24 cellular contexts compared by ENCODE assay signal in the genomic region with DNA sequence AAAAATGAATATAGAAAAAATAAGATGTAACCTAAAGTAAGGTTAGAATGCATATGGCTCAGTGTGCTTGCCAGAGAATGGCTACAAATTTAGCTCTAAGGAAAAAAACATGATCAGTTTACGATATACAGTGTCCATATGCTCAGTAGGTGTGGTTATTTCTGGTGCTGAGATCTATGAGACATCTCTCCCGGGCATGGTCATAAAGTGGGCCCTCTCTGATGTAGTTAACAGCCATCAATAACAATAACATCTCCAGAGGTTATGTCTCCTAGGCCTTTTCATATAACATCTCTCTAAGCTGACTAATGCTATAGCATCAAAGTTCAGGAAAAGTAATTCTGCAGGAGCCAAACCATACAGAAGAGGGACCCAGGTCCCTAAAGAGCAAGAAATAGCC.
"Had no signal": no experiment of that assay in that cellular context is flagged by ENCODE, and none has a peak within 500 bp of the region (broad histone marks: within the 10 kb centered on the region; RNA-seq: fewer than 3 reads in every experiment).

No MANE protein-coding gene starts in this region.

- H3K9me3 ChIP-seq: ovary, psoas muscle, right lobe of liver, sigmoid colon, stomach, thoracic aorta, thyroid gland, tibial nerve, upper lobe of right lung, uterus had no signal

- H3K36me3 ChIP-seq: neural progenitor cell, ovary, right lobe of liver, sigmoid colon, stomach, thoracic aorta, thyroid gland, tibial nerve, upper lobe of right lung, uterus had no signal

- H3K27me3 ChIP-seq: neural progenitor cell, ovary, right lobe of liver, sigmoid colon, stomach, thyroid gland, tibial nerve, upper lobe of right lung, uterus had no signal

- ATAC-seq: natural killer cell; psoas muscle; right cardiac atrium; right lobe of liver; stimulated activated effector memory CD8-positive, alpha-beta T cell treated with anti-CD3 and anti-CD28 coated beads, Interleukin-12 subunit alpha, Interleukin-12 subunit beta, amount 100 ng/mL, for 72 hours; stimulated activated naive B cell treated with anti-CD40 and anti-IgM and Interleukin-4, amounts not matched to agents 10 μg/mL and 1 μg/mL and 100 μg/mL, for 72 hours; upper lobe of right lung had no signal

- H3K27ac ChIP-seq: neural progenitor cell, ovary, parathyroid adenoma, psoas muscle, right lobe of liver, sigmoid colon, stomach, thoracic aorta, thyroid gland, tibial nerve, upper lobe of right lung, uterus had no signal

- H3K4me1 ChIP-seq: neural progenitor cell, parathyroid adenoma, psoas muscle, right lobe of liver, sigmoid colon, stomach, thyroid gland, tibial nerve, upper lobe of right lung, uterus had no signal

- DNase-seq: natural killer cell; occipital lobe; ovary; posterior cingulate gyrus; psoas muscle; right cardiac atrium; right lobe of liver; sigmoid colon; small intestine; stimulated activated CD4-positive, alpha-beta T cell treated with anti-CD3 and anti-CD28 coated beads, Interleukin-15, amount 100 ng/mL, for 24 hours; stimulated activated CD4-positive, alpha-beta T cell treated with anti-CD3 and anti-CD28 coated beads, Interleukin-2, amount 100 ng/mL, for 24 hours; stimulated activated CD4-positive, alpha-beta T cell treated with anti-CD3 and anti-CD28 coated beads, Interleukin-2, amount 100 ng/mL, for 48 hours; stimulated activated CD4-positive, alpha-beta T cell treated with anti-CD3 and anti-CD28 coated beads, Interleukin-4, amount 100 ng/mL, for 24 hours; stimulated activated naive B cell treated with anti-CD40 and anti-IgM and Interleukin-4, amounts not matched to agents 10 μg/mL and 1 μg/mL and 100 μg/mL, for 72 hours; stimulated activated naive CD4-positive, alpha-beta T cell treated with Interleukin-2 at 50 U/mL for 16 hours; stomach; thyroid gland; upper lobe of right lung; uterus had no signal

- H3K4me3 ChIP-seq: neural progenitor cell, ovary, psoas muscle, right lobe of liver, sigmoid colon, stomach, thoracic aorta, thyroid gland, tibial nerve, upper lobe of right lung, uterus had no signal
